ENCODE assay signal across 22 cellular contexts in genomic region chr3:17432237-17432636, GRCh38.
A peak's percentile ranks its signal among the peaks of the same experiment; 100 is the strongest.
DNase-seq lines count a peak whose midpoint lies in the region; ATAC-seq lines count a peak whose summit lies in the region.
"Had no signal": no experiment of that assay in that cellular context is flagged by ENCODE, and none has a peak within 500 bp of the region (broad histone marks: within the 10 kb centered on the region; RNA-seq: fewer than 3 reads in every experiment).

No MANE protein-coding gene starts in this region.

- ATAC-seq in HG02610 (IDR thresholded peaks at IDR 0.05; ENCODE audit: unreplicated experiment) = peak; percentile 65
- ATAC-seq in HG02938 (IDR thresholded peaks at IDR 0.05; ENCODE audit: unreplicated experiment) = no peak
- ATAC-seq: activated naive CD8-positive, alpha-beta T cell treated with anti-CD3 and anti-CD28 coated beads, Interleukin-2, amount 50 U/mL, for 24 hours; esophagus mucosa; stimulated activated naive CD8-positive, alpha-beta T cell treated with anti-CD3 and anti-CD28 coated beads, Interleukin-15, Interleukin-2, amounts not matched to agents 100 U/mL and 50 U/mL, for 24 hours had no signal

- DNase-seq in AG08395 (ENCODE audit: low spot score) = peak; percentile 3
- peak; percentile 3 for DNase-seq in cerebellar cortex (ENCODE audit: low spot score)
- peak; percentile 34 for DNase-seq in iris pigment epithelial cell (ENCODE audit: low read depth)
- DNase-seq in NCI-H524 (lab: John Stamatoyannopoulos, UW) = no peak
- DNase-seq in activated CD4-positive, CD25-positive, alpha-beta regulatory T cell treated with anti-CD3 and anti-CD28 coated beads, Interleukin-2, amount 50 U/mL, for 72 hours = no peak
- DNase-seq in GM19240 (ENCODE audit: insufficient read length, low spot score) = no peak
- DNase-seq: activated CD4-positive, alpha-beta T cell treated with anti-CD3 and anti-CD28 coated beads, Interleukin-2, amount 10 ng/mL, durations not matched to agents 7 days and 5 days; activated CD8-positive, alpha-beta memory T cell treated with anti-CD3 and anti-CD28 coated beads, Interleukin-2, amount 50 U/mL, for 4 hours; activated effector memory CD4-positive, alpha-beta T cell treated with Interleukin-2 at 50 U/mL for 16 hours; activated naive CD8-positive, alpha-beta T cell treated with anti-CD3 and anti-CD28 coated beads, Interleukin-2, amount 50 U/mL, for 24 hours; GF-D8; KBM-7; mammary epithelial cell; MV-4-11; naive B cell; NCI-H2029; NCI-H446 treated with DMSO at 0.1 percent for 48 hours; right lobe of liver; stimulated activated naive CD8-positive, alpha-beta T cell treated with anti-CD3 and anti-CD28 coated beads, Interleukin-15, Interleukin-2, amounts not matched to agents 100 U/mL and 50 U/mL, for 24 hours had no signal

Comparison
In these comparisons a context has a peak if more than half of its experiments do, and no peak if none do; other contexts are left out.
1. DNase-seq: peak in AG08395 (single experiment), cerebellar cortex (single experiment) and iris pigment epithelial cell (single experiment); none in NCI-H524 (0 of 2), activated CD4-positive, CD25-positive, alpha-beta regulatory T cell treated with anti-CD3 and anti-CD28 coated beads, Interleukin-2, amount 50 U/mL, for 72 hours (single experiment) and GM19240 (single experiment).